In the genomic region with DNA sequence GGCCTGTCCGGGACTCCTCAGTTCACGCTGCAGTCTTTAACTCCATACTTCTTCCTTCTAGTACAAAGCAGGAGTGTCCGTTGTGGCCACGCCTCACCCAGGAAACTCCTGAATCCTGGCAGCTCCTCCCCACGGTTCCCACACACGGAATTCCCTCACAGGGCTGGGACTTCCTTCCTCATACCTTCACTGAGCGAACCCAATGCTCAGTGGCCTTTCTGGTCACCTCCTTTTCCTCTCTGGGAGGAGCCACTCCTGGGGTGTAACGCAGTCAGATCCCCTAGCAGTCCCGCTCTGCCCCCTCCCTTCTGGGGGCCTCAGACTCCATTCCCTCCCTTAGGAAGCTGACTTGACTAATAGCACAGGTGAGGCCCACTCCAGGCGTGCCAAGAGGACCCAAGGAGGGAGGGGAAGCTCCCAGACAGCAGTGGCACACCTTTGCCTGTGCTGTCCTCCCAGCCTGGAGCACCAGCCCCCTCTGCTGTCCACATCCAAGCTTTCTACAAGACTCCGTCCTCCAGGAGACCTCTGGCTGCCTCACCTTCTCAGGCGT, we compare ENCODE assay signal across 9 cellular contexts. TPM values are rescaled to one million over a fixed set of nuclear protein-coding genes. Genes with fewer than 3 reads are reported as not detected.
DNase-seq lines count a peak whose midpoint lies in the region; FAIRE-seq and TF ChIP-seq lines count a peak whose summit lies in the region.
"Had no signal": no experiment of that assay in that cellular context is flagged by ENCODE, and none has a peak within 500 bp of the region (broad histone marks: within the 10 kb centered on the region; RNA-seq: fewer than 3 reads in every experiment).

TSS of gene SLC52A3 (minus strand) at position 75 of the 553 bp plus-strand sequence. CDS start 2,726 bp downstream, outside the sequence.

- H3K36me3 Mint-ChIP-seq in activated T-cell treated with anti-CD3 and anti-CD28 coated beads, Interleukin-2, amount 50 U/mL, for 24 hours (ENCODE audit: low read depth): no peaks in the 10 kb centered on the region

- peak within 1 kb of the TSS; percentile 14 for H3K23ac ChIP-seq in neuronal stem cell (ENCODE audit: low read depth, low read length, poor library complexity)

- no peak within 1 kb of the TSS for H3K4me3 ChIP-seq in epithelial cell of proximal tubule (ENCODE audit: low read depth, low read length)
- H3K4me3 ChIP-seq in neuronal stem cell (ENCODE audit: low read length in 2 of 2): no peak within 1 kb of the TSS

- no peak for FAIRE-seq in GM12892 (lab: Jason Lieb, UNC)

- H4K91ac ChIP-seq in neuronal stem cell (ENCODE audit: low read depth, low read length, poor library complexity): no peak within 1 kb of the TSS

- TF ChIP-seq POLR2A in GM12892 (IDR thresholded peaks at IDR 0.05; ENCODE audit: low read depth, low read length): no peak

- no peak within 1 kb of the TSS for H3K9ac ChIP-seq in neuronal stem cell (ENCODE audit: low read depth, low read length, poor library complexity)

- peaks cover 20% of the 10 kb centered on the region for H3K27me3 Mint-ChIP-seq in activated T-cell treated with anti-CD3 and anti-CD28 coated beads, Interleukin-2, amount 50 U/mL, for 24 hours

- H4K8ac ChIP-seq in neuronal stem cell (ENCODE audit: low read depth, low read length): no peak within 1 kb of the TSS

- no peak within 1 kb of the TSS for H2BK5ac ChIP-seq in neuronal stem cell (ENCODE audit: low read length)

- no peaks in the 10 kb centered on the region for H3K79me1 ChIP-seq in neuronal stem cell (ENCODE audit: low read depth, low read length)

- no peaks in the 10 kb centered on the region for H3K9me3 Mint-ChIP-seq in activated T-cell treated with anti-CD3 and anti-CD28 coated beads, Interleukin-2, amount 50 U/mL, for 24 hours

- no peaks in the 10 kb centered on the region for H3K36me3 ChIP-seq in neuronal stem cell (replicated peaks in 1 of 2; ENCODE audit: control insufficient read depth in 2 of 2, insufficient read depth in 2 of 2, low read length in 2 of 2)

- peak within 1 kb of the TSS; percentile 4 for H2BK12ac ChIP-seq in neuronal stem cell (ENCODE audit: low read length)

- peaks cover 0 to 3% (median 0%) of the 10 kb centered on the region in 3 experiments for H3K27me3 ChIP-seq in neuronal stem cell (ENCODE audit: control insufficient read depth in 3 of 3, insufficient read depth in 3 of 3, low read depth in 1 of 3, low read length in 3 of 3)

- H2AK5ac ChIP-seq in neuronal stem cell (ENCODE audit: low read depth, low read length): no peak within 1 kb of the TSS

- no peak within 1 kb of the TSS for H3K4me2 ChIP-seq in neuronal stem cell (ENCODE audit: insufficient read depth, low read length, poor library complexity, severe bottlenecking)

- H3K4me3 Mint-ChIP-seq in activated T-cell treated with anti-CD3 and anti-CD28 coated beads, Interleukin-2, amount 50 U/mL, for 24 hours: no peak within 1 kb of the TSS

- H3K14ac ChIP-seq in neuronal stem cell (ENCODE audit: low read length): no peak within 1 kb of the TSS

- no CpG with 5 or more reads among the region's 12 CpGs for WGBS in neuronal stem cell (ENCODE audit: extremely low coverage in 2 of 2, insufficient read length in 2 of 2, insufficient replicate concordance in 1 of 2), 2 donors

- no peak within 1 kb of the TSS for H2AFZ ChIP-seq in neuronal stem cell (ENCODE audit: low read length)

- no peaks in the 10 kb centered on the region for H3K4me1 ChIP-seq in neuronal stem cell (ENCODE audit: control insufficient read depth in 2 of 2, insufficient read depth in 1 of 2, low read depth in 1 of 2, low read length in 2 of 2)

- H3K4ac ChIP-seq in neuronal stem cell (ENCODE audit: low read length): no peak within 1 kb of the TSS

- no peak within 1 kb of the TSS for H2BK15ac ChIP-seq in neuronal stem cell (ENCODE audit: low read length)

- peak; percentile 36 to 70 for DNase-seq in NCI-H526 (lab: John Stamatoyannopoulos, UW)
- DNase-seq in epithelial cell of proximal tubule (ENCODE audit: low read depth): no peak
- no peak for DNase-seq in neuronal stem cell (ENCODE audit: low spot score)
- no peak for DNase-seq in GM12892 (ENCODE audit: insufficient read length)
- DNase-seq in activated CD8-positive, alpha-beta memory T cell treated with anti-CD3 and anti-CD28 coated beads, Interleukin-2, amount 50 U/mL, for 4 hours: no peak
- DNase-seq in cerebellar nuclear complex (lab: John Stamatoyannopoulos, UW): no peak
- no peak for DNase-seq in activated T-cell treated with anti-CD3 and anti-CD28 coated beads, Interleukin-2, amount 50 U/mL, for 24 hours
- DNase-seq: activated T-cell treated with anti-CD3 and anti-CD28 coated beads, Interleukin-2, amount 50 U/mL, for 48 hours had no signal

- H2BK120ac ChIP-seq in neuronal stem cell (ENCODE audit: low read depth, low read length): no peak within 1 kb of the TSS

- TF ChIP-seq CTCF in GM12872 (IDR thresholded peaks at IDR 0.05; ENCODE audit: insufficient read depth, low read depth, low read length) (0 out of 3 replicates have a peak, but pooled peaks have one; percentile 12), epithelial cell of proximal tubule (conservative IDR thresholded peaks at IDR 0.05; ENCODE audit: low read depth, low read length) (peak; percentile 18)

- H3K4me1 Mint-ChIP-seq in activated T-cell treated with anti-CD3 and anti-CD28 coated beads, Interleukin-2, amount 50 U/mL, for 24 hours (ENCODE audit: low read depth): no peaks in the 10 kb centered on the region

- H3K27ac ChIP-seq in neuronal stem cell (replicated peaks; ENCODE audit: low read length): no peak within 1 kb of the TSS

- no peaks in the 10 kb centered on the region for H3K9me3 ChIP-seq in neuronal stem cell (replicated peaks in 1 of 2; ENCODE audit: control insufficient read depth in 2 of 2, insufficient read depth in 1 of 2, low read depth in 1 of 2, low read length in 2 of 2)

- H3K27ac Mint-ChIP-seq in activated T-cell treated with anti-CD3 and anti-CD28 coated beads, Interleukin-2, amount 50 U/mL, for 24 hours: no peak within 1 kb of the TSS

- peak within 1 kb of the TSS; percentile 18 for H3K18ac ChIP-seq in neuronal stem cell (ENCODE audit: low read length)

RNA-seq across cellular contexts. Expression of gene SLC52A3, which starts in this region (rescaled TPM):
- total RNA-seq in epithelial cell of proximal tubule: 0.46 and 1.7 TPM in 2 replicates
- 0.07 TPM for polyA plus RNA-seq in neuronal stem cell (2013, experiment 1 of 2)
- polyA plus RNA-seq in neuronal stem cell (2013, experiment 2 of 2): 0.19 TPM
- not detected for polyA plus RNA-seq in GM12892 (2012; ENCODE audit: missing spikeins)

Comparison
In these comparisons a context has a peak if more than half of its experiments do, and no peak if none do; other contexts are left out.
1. DNase-seq: peak in NCI-H526 (2 of 2); none in epithelial cell of proximal tubule (single experiment), neuronal stem cell (single experiment), GM12892 (single experiment), activated CD8-positive, alpha-beta memory T cell treated with anti-CD3 and anti-CD28 coated beads, Interleukin-2, amount 50 U/mL, for 4 hours (single experiment), cerebellar nuclear complex (0 of 2) and activated T-cell treated with anti-CD3 and anti-CD28 coated beads, Interleukin-2, amount 50 U/mL, for 24 hours (single experiment).